Comparison of ENCODE assay signal across 8 cellular contexts in genomic region chr15:63277893-63278505, GRCh38. TPM values are rescaled to one million over a fixed set of nuclear protein-coding genes. Genes with fewer than 3 reads are reported as not detected.
DNase-seq lines count a peak whose midpoint lies in the region; ATAC-seq and TF ChIP-seq lines count a peak whose summit lies in the region.

No MANE protein-coding gene starts in this region.

- WGBS in gastroesophageal sphincter (ENCODE audit: low coverage in 1 of 2), 2 donors = 16% methylated on average over 15 to 18 of the region's 20 CpGs

- H3K4me2 ChIP-seq in SU-DHL-6 (ENCODE audit: low read depth, low read length, poor library complexity, severe bottlenecking) = peak overlapping the region; percentile 75

- H3K4me1 ChIP-seq in gastroesophageal sphincter = peaks cover 0 to 22% (median 0%) of the 10 kb centered on the region in 3 donors

- no peaks in the 10 kb centered on the region for H3K9me2 ChIP-seq in SU-DHL-6 (replicated peaks; ENCODE audit: insufficient read depth, low read length)

- H3K9ac ChIP-seq in SU-DHL-6 (ENCODE audit: low read length) = peak overlapping the region; percentile 86

- no peak for TF ChIP-seq POLR2A in gastroesophageal sphincter (IDR thresholded peaks at IDR 0.05)

- TF ChIP-seq CTCF in SU-DHL-6 (IDR thresholded peaks at IDR 0.05; ENCODE audit: insufficient read depth, low read length, poor library complexity, severe bottlenecking) (no peak), gastroesophageal sphincter (IDR thresholded peaks at IDR 0.05) (no peak)

- no peaks in the 10 kb centered on the region for H3K79me2 ChIP-seq in SU-DHL-6 (ENCODE audit: insufficient read depth, low read length)

- H2AFZ ChIP-seq in SU-DHL-6 (ENCODE audit: low read depth, low read length, severe bottlenecking) = peak overlapping the region; percentile 100

- ATAC-seq in gastroesophageal sphincter (no peak), GM18519 (IDR thresholded peaks at IDR 0.05; ENCODE audit: low FRiP score, unreplicated experiment) (no peak), GM21367 (IDR thresholded peaks at IDR 0.05; ENCODE audit: unreplicated experiment) (no peak)

- peak overlapping the region; percentile 55 for H3K27ac ChIP-seq in SU-DHL-6 (ENCODE audit: low read depth, low read length)
- peak overlapping the region; percentile 82 to 94 (median 90) for H3K27ac ChIP-seq in gastroesophageal sphincter

- DNase-seq in NCI-H82 (lab: John Stamatoyannopoulos, UW) (peak; percentile 52), NCI-H82 treated with DMSO at 0.1 percent for 48 hours (lab: John Stamatoyannopoulos, UW; ENCODE audit: unreplicated experiment) (no peak), putamen (ENCODE audit: low spot score) (peak; percentile 27), mucosa of gallbladder (ENCODE audit: low spot score) (no peak)

- H3K36me3 ChIP-seq in SU-DHL-6 (ENCODE audit: low read length) (peaks cover 11% of the 10 kb centered on the region; the same call in 1 of the 2 replicates), gastroesophageal sphincter (peaks cover 0 to 23% of the 10 kb centered on the region in 2 donors)

- no peaks in the 10 kb centered on the region for H3K27me3 ChIP-seq in SU-DHL-6 (ENCODE audit: low read length)
- H3K27me3 ChIP-seq in gastroesophageal sphincter = no peaks in the 10 kb centered on the region

- no peak for TF ChIP-seq EP300 in gastroesophageal sphincter (IDR thresholded peaks at IDR 0.05)

- H3F3A ChIP-seq in SU-DHL-6 (ENCODE audit: insufficient read depth) = peaks cover 39% of the 10 kb centered on the region

- no peaks in the 10 kb centered on the region for H4K20me1 ChIP-seq in SU-DHL-6 (ENCODE audit: low read depth, low read length)

- H3K4me3 ChIP-seq in SU-DHL-6 (ENCODE audit: insufficient read depth, low read length, poor library complexity, severe bottlenecking) (peak overlapping the region; percentile 94), gastroesophageal sphincter (peak overlapping the region; percentile 88 to 91)

- H3K9me3 ChIP-seq in SU-DHL-6 (ENCODE audit: insufficient read depth, low read length) (no peaks in the 10 kb centered on the region), gastroesophageal sphincter (no peaks in the 10 kb centered on the region)

RNA-seq across cellular contexts. Expression of gene APH1B, which starts 0.6 kb away (rescaled TPM):
- total RNA-seq in gastroesophageal sphincter (10 to 100 TPM in 2 of 4 donors, 1 to 10 TPM in 2; 8.1 to 18.7 (median 11.5) TPM), mucosa of gallbladder (28.1 TPM)

Comparison
In these comparisons a context has a peak if more than half of its experiments do, and no peak if none do; other contexts are left out.
1. DNase-seq: peak in NCI-H82 (single experiment) and putamen (single experiment); none in NCI-H82 treated with DMSO at 0.1 percent for 48 hours (single experiment) and mucosa of gallbladder (single experiment).